In genomic region chr13:95882121-95882520, GRCh38 we compare ENCODE assay signal across 15 cellular contexts.
DNase-seq lines count a peak whose midpoint lies in the region; ATAC-seq, FAIRE-seq and TF ChIP-seq lines count a peak whose summit lies in the region.
"Had no signal": no experiment of that assay in that cellular context is flagged by ENCODE, and none has a peak within 500 bp of the region (broad histone marks: within the 10 kb centered on the region; RNA-seq: fewer than 3 reads in every experiment).

No MANE protein-coding gene starts in this region.

- H3K27ac ChIP-seq in HepG2 (ENCODE audit: extremely low read length, insufficient read depth, low read length) = no peak overlapping the region
- H3K27ac ChIP-seq in right lobe of liver = no peak overlapping the region
- H3K27ac ChIP-seq in small intestine (ENCODE audit: low read depth in 1 of 2, low read length in 1 of 2) = no peak overlapping the region
- H3K27ac ChIP-seq in naive thymus-derived CD4-positive, alpha-beta T cell (ENCODE audit: low read depth, low read length) = no peak overlapping the region
- H3K27ac ChIP-seq: BLaER1, GM23248 had no signal

- 96% methylated on average over 3 of the region's 3 CpGs for WGBS in HepG2 (ENCODE audit: low lambda C conversion rate)
- WGBS in right lobe of liver (ENCODE audit: insufficient coverage, low coverage, low lambda C conversion rate, missing lambda C conversion rate) = 92% methylated on average over 3 of the region's 3 CpGs
- WGBS in small intestine, 3 donors = 26 to 73% (median 28%) methylated on average over 3 of the region's 3 CpGs

- no peaks in the 10 kb centered on the region for H3K79me2 ChIP-seq in HepG2 (ENCODE audit: insufficient read depth, low read length)

- H3K9me3 ChIP-seq in HepG2 (ENCODE audit: low read length) (no peaks in the 10 kb centered on the region), right lobe of liver (no peaks in the 10 kb centered on the region), small intestine (ENCODE audit: control insufficient read depth, low read depth) (no peaks in the 10 kb centered on the region)
- H3K9me3 ChIP-seq in naive thymus-derived CD4-positive, alpha-beta T cell (ENCODE audit: control insufficient read depth in 2 of 3, low read length in 3 of 3) = no peaks in the 10 kb centered on the region
- H3K9me3 ChIP-seq: BLaER1, HAP-1 had no signal

- ATAC-seq in HepG2 (no peak), right lobe of liver (no peak), left colon (peak; percentile 64)
- no peak for ATAC-seq in naive thymus-derived CD4-positive, alpha-beta T cell

- TF ChIP-seq POLR2A in HepG2 (IDR thresholded peaks at IDR 0.05; ENCODE audit: insufficient read depth in 1 of 2, low read depth in 2 of 2, low read length in 2 of 2) (no peak), right lobe of liver (IDR thresholded peaks at IDR 0.05) (no peak)

- H3K36me3 ChIP-seq in HepG2 (replicated peaks in 1 of 2; ENCODE audit: control insufficient read depth in 1 of 2, insufficient read depth in 2 of 2, low read length in 2 of 2) = peaks cover 1 to 15% of the 10 kb centered on the region in 2 experiments; a peak in 3 of 5 replicates
- no peaks in the 10 kb centered on the region for H3K36me3 ChIP-seq in right lobe of liver
- H3K36me3 ChIP-seq in small intestine (ENCODE audit: control insufficient read depth in 2 of 2, insufficient read depth in 2 of 2, low read length in 2 of 2) = peaks cover 0 to 2% of the 10 kb centered on the region in 2 donors
- no peaks in the 10 kb centered on the region for H3K36me3 ChIP-seq in naive thymus-derived CD4-positive, alpha-beta T cell (ENCODE audit: control insufficient read depth in 2 of 3, insufficient read depth in 3 of 3, low read length in 3 of 3)
- H3K36me3 ChIP-seq: BLaER1, HAP-1 had no signal

- no peak overlapping the region for H3K9ac ChIP-seq in HepG2 (ENCODE audit: insufficient read depth, low read depth, low read length)
- H3K9ac ChIP-seq: BLaER1, GM23248 had no signal

- H3K27me3 Mint-ChIP-seq in chondrocyte (ENCODE audit: low read depth) = no peaks in the 10 kb centered on the region
- peaks cover 0 to 21% (median 8%) of the 10 kb centered on the region in 5 donors for H3K27me3 Mint-ChIP-seq in naive thymus-derived CD4-positive, alpha-beta T cell

- POLR2A ChIA-PET in HepG2 (lab: Yijun Ruan, JAX) = no interaction called here
- POLR2A ChIA-PET in naive thymus-derived CD4-positive, alpha-beta T cell (lab: Charles Lee) = no interaction called here

- H3K4me2 ChIP-seq in HepG2 (ENCODE audit: low read depth, low read length) = no peak overlapping the region
- H3K4me2 ChIP-seq: BLaER1 had no signal

- H3K9me3 Mint-ChIP-seq in chondrocyte (ENCODE audit: low read depth) = no peaks in the 10 kb centered on the region
- no peaks in the 10 kb centered on the region for H3K9me3 Mint-ChIP-seq in naive thymus-derived CD4-positive, alpha-beta T cell
- H3K9me3 Mint-ChIP-seq: CD4-positive, alpha-beta memory T cell had no signal

- no peak overlapping the region for H3K4me3 ChIP-seq in HepG2 (replicated peaks in 1 of 3; ENCODE audit: insufficient read depth in 1 of 3, low read depth in 2 of 3, low read length in 3 of 3)
- H3K4me3 ChIP-seq in right lobe of liver = no peak overlapping the region
- H3K4me3 ChIP-seq in small intestine (ENCODE audit: low read depth in 1 of 2, low read length in 2 of 2) = no peak overlapping the region
- H3K4me3 ChIP-seq in naive thymus-derived CD4-positive, alpha-beta T cell (ENCODE audit: low read length) = no peak overlapping the region
- H3K4me3 ChIP-seq: BLaER1, GM23248, HAP-1 had no signal

- H3K36me3 Mint-ChIP-seq in chondrocyte (ENCODE audit: low read depth) = peaks cover 20% of the 10 kb centered on the region
- no peaks in the 10 kb centered on the region for H3K36me3 Mint-ChIP-seq in naive thymus-derived CD4-positive, alpha-beta T cell
- H3K36me3 Mint-ChIP-seq: CD4-positive, alpha-beta memory T cell had no signal

- H3K4me1 Mint-ChIP-seq in chondrocyte (ENCODE audit: low read depth) = peaks cover 4% of the 10 kb centered on the region
- no peaks in the 10 kb centered on the region for H3K4me1 Mint-ChIP-seq in naive thymus-derived CD4-positive, alpha-beta T cell
- H3K4me1 Mint-ChIP-seq: CD14-positive monocyte; CD4-positive, alpha-beta memory T cell had no signal

- CTCF ChIA-PET in HepG2 (lab: Yijun Ruan, JAX; ENCODE audit: low intra/inter-chr PET ratio, low total read pairs) = no interaction called here
- CTCF ChIA-PET in naive thymus-derived CD4-positive, alpha-beta T cell (lab: Charles Lee) = no interaction called here

- no peaks in the 10 kb centered on the region for H4K20me1 ChIP-seq in HepG2 (ENCODE audit: insufficient read depth, low read length)
- H4K20me1 ChIP-seq: BLaER1 had no signal

- H3K4me1 ChIP-seq in HepG2 (ENCODE audit: insufficient read depth, low read length) (no peaks in the 10 kb centered on the region), right lobe of liver (no peaks in the 10 kb centered on the region), small intestine (ENCODE audit: control insufficient read depth in 2 of 2, insufficient read depth in 1 of 2, low read depth in 1 of 2, low read length in 1 of 2) (no peaks in the 10 kb centered on the region)
- no peaks in the 10 kb centered on the region for H3K4me1 ChIP-seq in naive thymus-derived CD4-positive, alpha-beta T cell (ENCODE audit: control insufficient read depth in 2 of 2, insufficient read depth in 2 of 2, low read length in 2 of 2)
- H3K4me1 ChIP-seq: BLaER1, HAP-1 had no signal

- no peak overlapping the region for H2AFZ ChIP-seq in HepG2 (ENCODE audit: low read length)
- H2AFZ ChIP-seq: GM23248 had no signal

- TF ChIP-seq CTCF in HepG2 (CRISPR knock-in tag; IDR thresholded peaks at IDR 0.05) (no peak), right lobe of liver (IDR thresholded peaks at IDR 0.05) (no peak), chondrocyte (IDR thresholded peaks at IDR 0.05) (no peak)

- BruUV-seq in HepG2 (replicated peaks; lab: Mats Ljungman, UMichigan) = no TSS peak

- H3K27me3 ChIP-seq in HepG2 (ENCODE audit: control insufficient read depth in 1 of 2, insufficient read depth in 2 of 2, low read length in 2 of 2) = no peaks in the 10 kb centered on the region
- H3K27me3 ChIP-seq in right lobe of liver = no peaks in the 10 kb centered on the region
- H3K27me3 ChIP-seq in small intestine (ENCODE audit: control insufficient read depth in 2 of 2, insufficient read depth in 2 of 2, low read length in 2 of 2) = no peaks in the 10 kb centered on the region
- H3K27me3 ChIP-seq in naive thymus-derived CD4-positive, alpha-beta T cell (ENCODE audit: control insufficient read depth in 2 of 2, insufficient read depth in 2 of 2, low read length in 2 of 2) = no peaks in the 10 kb centered on the region
- H3K27me3 ChIP-seq: BLaER1 had no signal

- intact Hi-C loops in HepG2 (cut with micrococcal nuclease; ENCODE audit: unreplicated experiment) = no loop called here
- intact Hi-C loops in right lobe of liver (cut with DNase I) = no loop called here
- intact Hi-C loops in left colon (cut with DNase I, micrococcal nuclease) = loop anchor here in 1 of 2 donors (10.0 kb wide), 1 partner anchor 93 kb away; no protein-coding TSS in a partner anchor
- intact Hi-C loops in naive thymus-derived CD4-positive, alpha-beta T cell (cut with micrococcal nuclease) = no loop called here

- no peak overlapping the region for H3K4me3 Mint-ChIP-seq in chondrocyte (ENCODE audit: unreplicated experiment)
- no peak overlapping the region for H3K4me3 Mint-ChIP-seq in naive thymus-derived CD4-positive, alpha-beta T cell
- H3K4me3 Mint-ChIP-seq: CD14-positive monocyte; CD4-positive, alpha-beta memory T cell had no signal

- in situ Hi-C loops in HepG2 (cut with HindIII; ENCODE audit: extremely low pct_ligation_motif_present, low pct_unique_long_range_greater_than_20kb) = no loop called here

- DNase-seq in HepG2 (ENCODE audit: low spot score) (no peak), right lobe of liver (no peak), left colon (no peak), small intestine (peak; percentile 37), chondrocyte (ENCODE audit: low spot score) (no peak), DMS114 treated with DMSO at 0.1 percent for 48 hours (lab: John Stamatoyannopoulos, UW; ENCODE audit: unreplicated experiment) (no peak)
- DNase-seq in naive thymus-derived CD4-positive, alpha-beta T cell = no peak
- DNase-seq: 8988T; CD4-positive, alpha-beta memory T cell; GM23248 had no signal

- FAIRE-seq in HepG2 (lab: Jason Lieb, UNC) (no peak), small intestine (lab: Jason Lieb, UNC) (no peak)
- FAIRE-seq: G401.6, GM12891 had no signal

- no peak for TF ChIP-seq RAD21 in HepG2 (CRISPR knock-in tag; IDR thresholded peaks at IDR 0.05)

- no peak overlapping the region for H3K27ac Mint-ChIP-seq in chondrocyte (ENCODE audit: unreplicated experiment)
- H3K27ac Mint-ChIP-seq in naive thymus-derived CD4-positive, alpha-beta T cell = no peak overlapping the region
- H3K27ac Mint-ChIP-seq: CD14-positive monocyte; CD4-positive, alpha-beta memory T cell had no signal

- TF ChIP-seq EP300 in HepG2 (IDR thresholded peaks at IDR 0.05; ENCODE audit: low read depth in 2 of 2, low read length in 2 of 2) (no peak), HepG2 (CRISPR knock-in tag; IDR thresholded peaks at IDR 0.05; ENCODE audit: borderline replicate concordance) (no peak)

TF ChIP-seq in HepG2, 621 proteins besides CTCF, POLR2A, EP300 and RAD21:
- TF ChIP-seq ZNF343 (CRISPR knock-in tag; IDR thresholded peaks at IDR 0.05) = no peak
- peak; percentile 41; the same call in 1 of the 2 replicates for TF ChIP-seq CEBPB (IDR thresholded peaks at IDR 0.05; ENCODE audit: borderline replicate concordance, low read depth, low read length)
